Comparison of ENCODE assay signal across 6 cellular contexts in genomic region chr2:40025276-40025675, GRCh38.
DNase-seq lines count a peak whose midpoint lies in the region; TF ChIP-seq lines count a peak whose summit lies in the region.
"Not testable (repeated sequence)": the region's sequence is repeated elsewhere in the genome, so short reads cannot be mapped to it uniquely, and the experiment has no call there.

No MANE protein-coding gene starts in this region.

- not testable (repeated sequence) for H3K9me2 ChIP-seq in Karpas-422 (replicated peaks; ENCODE audit: insufficient read depth, low read length); hepatocyte (replicated peaks; ENCODE audit: insufficient read depth)

- TF ChIP-seq CTCF in hepatocyte (IDR thresholded peaks at IDR 0.05; ENCODE audit: poor library complexity): not testable (repeated sequence)

- not testable (repeated sequence) for H4K20me1 ChIP-seq in Karpas-422 (ENCODE audit: insufficient read depth, low read depth, low read length); hepatocyte (ENCODE audit: insufficient read depth, poor library complexity, severe bottlenecking)

- H3K4me3 ChIP-seq in Karpas-422 (ENCODE audit: low read length); hepatocyte: not testable (repeated sequence)

- H3K36me3 ChIP-seq in Karpas-422 (ENCODE audit: insufficient read depth, low read length); hepatocyte (replicated peaks; ENCODE audit: insufficient read depth, low read depth): not testable (repeated sequence)

- not testable (repeated sequence) for H3K79me2 ChIP-seq in Karpas-422 (ENCODE audit: low read length); hepatocyte

- H3K4me2 ChIP-seq in Karpas-422 (ENCODE audit: low read depth, low read length, poor library complexity, severe bottlenecking); hepatocyte: not testable (repeated sequence)

- H3K9ac ChIP-seq in Karpas-422 (ENCODE audit: low read length): not testable (repeated sequence)

- WGBS in hepatocyte (ENCODE audit: low lambda C conversion rate, missing lambda C conversion rate): 75% methylated on average over 3 of the region's 3 CpGs

- H3K27me3 ChIP-seq in Karpas-422 (ENCODE audit: low read length); hepatocyte: not testable (repeated sequence)

- H2AFZ ChIP-seq in Karpas-422 (ENCODE audit: low read length); hepatocyte: not testable (repeated sequence)

- H3K4me1 ChIP-seq in Karpas-422 (ENCODE audit: low read length); hepatocyte (ENCODE audit: insufficient read depth): not testable (repeated sequence)

- not testable (repeated sequence) for H3K27ac ChIP-seq in Karpas-422 (ENCODE audit: low read length); hepatocyte

- not testable (repeated sequence) for H3K9me3 ChIP-seq in Karpas-422 (ENCODE audit: low read length); hepatocyte (ENCODE audit: low read depth)

- DNase-seq in DMS 273 (lab: John Stamatoyannopoulos, UW; ENCODE audit: unreplicated experiment) (peak; percentile 49), Karpas-422 (peak; percentile 46), NCI-H146 (lab: John Stamatoyannopoulos, UW) (peak; percentile 17), NCI-H2227 (lab: John Stamatoyannopoulos, UW; ENCODE audit: unreplicated experiment) (peak; percentile 75), NCI-H748 (lab: John Stamatoyannopoulos, UW; ENCODE audit: unreplicated experiment) (peak; percentile 33), hepatocyte (ENCODE audit: low spot score) (peak; percentile 19)

Comparison
In these comparisons a context has a peak if more than half of its experiments do, and no peak if none do; other contexts are left out.
1. DNase-seq: peak in every context shown above with its lines; median percentile 75 in NCI-H2227; 49 in DMS 273; 46 in Karpas-422; 33 in NCI-H748; 19 in hepatocyte; 17 in NCI-H146.